Comparison of ENCODE assay signal across 36 cellular contexts in the genomic region with DNA sequence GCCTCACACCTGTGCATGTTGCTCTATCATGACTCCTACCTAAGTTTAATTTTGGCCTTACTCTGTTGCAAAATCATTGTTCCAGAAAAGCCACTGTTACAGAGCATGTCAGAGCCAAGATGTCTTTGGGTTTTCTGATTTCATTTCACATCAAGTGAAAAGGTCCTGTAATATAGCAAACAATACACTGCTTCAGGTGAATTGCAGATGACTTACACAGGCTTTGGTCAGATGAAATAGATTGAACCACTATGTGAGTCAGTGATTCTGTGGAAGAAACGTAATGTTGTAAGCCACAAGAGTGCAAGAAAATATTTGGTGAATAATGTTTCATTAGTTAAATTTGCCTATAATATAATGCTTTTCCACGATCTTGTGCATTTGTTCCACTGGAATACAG.
"Had no signal": no experiment of that assay in that cellular context is flagged by ENCODE, and none has a peak within 500 bp of the region (broad histone marks: within the 10 kb centered on the region; RNA-seq: fewer than 3 reads in every experiment).

No MANE protein-coding gene starts in this region.

- H3K9me3 Mint-ChIP-seq: activated CD4-positive, alpha-beta memory T cell treated with anti-CD3 and anti-CD28 coated beads for 36 hours; activated CD8-positive, alpha-beta T cell treated with anti-CD3 and anti-CD28 coated beads for 36 hours; activated naive CD4-positive, alpha-beta T cell treated with anti-CD3 and anti-CD28 coated beads, Interleukin-2, amount 10 ng/mL, durations not matched to agents 7 days and 5 days; activated naive CD4-positive, alpha-beta T cell treated with anti-CD3 and anti-CD28 coated beads, Interleukin-2, amount 50 U/mL, for 24 hours; activated naive CD8-positive, alpha-beta T cell treated with anti-CD3 and anti-CD28 coated beads, Interleukin-2, amount 10 ng/mL, durations not matched to agents 7 days and 5 days; activated naive CD8-positive, alpha-beta T cell treated with anti-CD3 and anti-CD28 coated beads, Interleukin-2, amount 50 U/mL, for 24 hours; activated T-cell treated with anti-CD3 and anti-CD28 coated beads, Interleukin-2, amount 50 U/mL, for 24 hours; activated T-helper 1 cell treated with anti-CD3 and anti-CD28 coated beads, Interleukin-12 subunit alpha, Interleukin-12 subunit beta, Interleukin-2, Interleukin-4 antibody, amounts not matched to agents 30 ng/mL and 10 ng/mL and 1 ng/mL, durations not matched to agents 14 hours and 24 hours and 36 hours; activated T-helper 2 cell treated with anti-CD3 and anti-CD28 coated beads, Interferon-gamma antibody, Interleukin-2, Interleukin-4, amounts not matched to agents 10 μg/mL and 5 μg/mL and 100 μg/mL, durations not matched to agents 14 hours and 24 hours and 36 hours; T-helper 1 cell treated with Interleukin-12 subunit alpha and Interleukin-12 subunit beta and Interleukin-4 antibody, amounts not matched to agents 30 μg/mL and 1 μg/mL, for 36 hours; T-helper 2 cell treated with Interferon-gamma antibody and Interleukin-4, amounts not matched to agents 5 μg/mL and 100 μg/mL, for 36 hours; WTC11 had no signal

- H3K36me3 Mint-ChIP-seq: activated CD4-positive, alpha-beta memory T cell treated with anti-CD3 and anti-CD28 coated beads for 36 hours; activated naive CD4-positive, alpha-beta T cell treated with anti-CD3 and anti-CD28 coated beads, Interleukin-2, amount 10 ng/mL, durations not matched to agents 7 days and 5 days; activated naive CD4-positive, alpha-beta T cell treated with anti-CD3 and anti-CD28 coated beads, Interleukin-2, amount 50 U/mL, for 24 hours; activated naive CD8-positive, alpha-beta T cell treated with anti-CD3 and anti-CD28 coated beads, Interleukin-2, amount 10 ng/mL, durations not matched to agents 7 days and 5 days; WTC11 had no signal

- H3K4me3 Mint-ChIP-seq: activated CD4-positive, alpha-beta memory T cell treated with anti-CD3 and anti-CD28 coated beads for 36 hours; activated CD4-positive, alpha-beta T cell treated with anti-CD3 and anti-CD28 coated beads for 36 hours; activated CD8-positive, alpha-beta T cell treated with anti-CD3 and anti-CD28 coated beads for 36 hours; activated naive CD4-positive, alpha-beta T cell treated with anti-CD3 and anti-CD28 coated beads, Interleukin-2, amount 10 ng/mL, durations not matched to agents 7 days and 5 days; activated naive CD4-positive, alpha-beta T cell treated with anti-CD3 and anti-CD28 coated beads, Interleukin-2, amount 50 U/mL, for 24 hours; activated naive CD8-positive, alpha-beta T cell; activated naive CD8-positive, alpha-beta T cell treated with anti-CD3 and anti-CD28 coated beads, Interleukin-2, amount 10 ng/mL, durations not matched to agents 7 days and 5 days; activated naive CD8-positive, alpha-beta T cell treated with anti-CD3 and anti-CD28 coated beads, Interleukin-2, amount 50 U/mL, for 24 hours; activated T-cell treated with anti-CD3 and anti-CD28 coated beads, Interleukin-2, amount 50 U/mL, for 24 hours; activated T-helper 1 cell treated with anti-CD3 and anti-CD28 coated beads, Interleukin-12 subunit alpha, Interleukin-12 subunit beta, Interleukin-2, Interleukin-4 antibody, amounts not matched to agents 30 ng/mL and 10 ng/mL and 1 ng/mL, durations not matched to agents 14 hours and 24 hours and 36 hours; T-helper 1 cell treated with Interleukin-12 subunit alpha and Interleukin-12 subunit beta and Interleukin-4 antibody, amounts not matched to agents 30 μg/mL and 1 μg/mL, for 36 hours; T-helper 2 cell treated with Interferon-gamma antibody and Interleukin-4, amounts not matched to agents 5 μg/mL and 100 μg/mL, for 36 hours; WTC11 had no signal

- H3K27ac ChIP-seq: body of pancreas, brain microvascular endothelial cell, breast epithelium, WERI-Rb-1 had no signal

- H3K36me3 ChIP-seq: brain microvascular endothelial cell, breast epithelium, WERI-Rb-1 had no signal

- H3K27ac Mint-ChIP-seq: activated CD4-positive, alpha-beta memory T cell treated with anti-CD3 and anti-CD28 coated beads for 36 hours; activated CD4-positive, alpha-beta T cell treated with anti-CD3 and anti-CD28 coated beads for 36 hours; activated CD8-positive, alpha-beta T cell treated with anti-CD3 and anti-CD28 coated beads for 36 hours; activated naive CD4-positive, alpha-beta T cell treated with anti-CD3 and anti-CD28 coated beads, Interleukin-2, amount 10 ng/mL, durations not matched to agents 7 days and 5 days; activated naive CD4-positive, alpha-beta T cell treated with anti-CD3 and anti-CD28 coated beads, Interleukin-2, amount 50 U/mL, for 24 hours; activated naive CD8-positive, alpha-beta T cell; activated naive CD8-positive, alpha-beta T cell treated with anti-CD3 and anti-CD28 coated beads, Interleukin-2, amount 10 ng/mL, durations not matched to agents 7 days and 5 days; activated naive CD8-positive, alpha-beta T cell treated with anti-CD3 and anti-CD28 coated beads, Interleukin-2, amount 50 U/mL, for 24 hours; activated T-cell treated with anti-CD3 and anti-CD28 coated beads, Interleukin-2, amount 50 U/mL, for 24 hours; activated T-helper 1 cell treated with anti-CD3 and anti-CD28 coated beads, Interleukin-12 subunit alpha, Interleukin-12 subunit beta, Interleukin-2, Interleukin-4 antibody, amounts not matched to agents 30 ng/mL and 10 ng/mL and 1 ng/mL, durations not matched to agents 14 hours and 24 hours and 36 hours; activated T-helper 2 cell treated with anti-CD3 and anti-CD28 coated beads, Interferon-gamma antibody, Interleukin-2, Interleukin-4, amounts not matched to agents 10 μg/mL and 5 μg/mL and 100 μg/mL, durations not matched to agents 14 hours and 24 hours and 36 hours; T-helper 1 cell treated with Interleukin-12 subunit alpha and Interleukin-12 subunit beta and Interleukin-4 antibody, amounts not matched to agents 30 μg/mL and 1 μg/mL, for 36 hours; T-helper 2 cell treated with Interferon-gamma antibody and Interleukin-4, amounts not matched to agents 5 μg/mL and 100 μg/mL, for 36 hours; WTC11 had no signal

- ATAC-seq: activated CD4-positive, alpha-beta T cell treated with anti-CD3 and anti-CD28 coated beads for 36 hours; activated CD8-positive, alpha-beta T cell treated with anti-CD3 and anti-CD28 coated beads for 36 hours; activated naive CD8-positive, alpha-beta T cell treated with anti-CD3 and anti-CD28 coated beads, Interleukin-2, amount 50 U/mL, for 24 hours; body of pancreas; WTC11 had no signal

- H3K27me3 Mint-ChIP-seq: activated CD4-positive, alpha-beta memory T cell treated with anti-CD3 and anti-CD28 coated beads for 36 hours; activated CD4-positive, alpha-beta T cell treated with anti-CD3 and anti-CD28 coated beads for 36 hours; activated CD8-positive, alpha-beta T cell treated with anti-CD3 and anti-CD28 coated beads for 36 hours; activated naive CD4-positive, alpha-beta T cell treated with anti-CD3 and anti-CD28 coated beads, Interleukin-2, amount 10 ng/mL, durations not matched to agents 7 days and 5 days; activated naive CD4-positive, alpha-beta T cell treated with anti-CD3 and anti-CD28 coated beads, Interleukin-2, amount 50 U/mL, for 24 hours; activated naive CD8-positive, alpha-beta T cell; activated naive CD8-positive, alpha-beta T cell treated with anti-CD3 and anti-CD28 coated beads, Interleukin-2, amount 50 U/mL, for 24 hours; activated T-cell treated with anti-CD3 and anti-CD28 coated beads, Interleukin-2, amount 50 U/mL, for 24 hours had no signal

- H3K9me3 ChIP-seq: body of pancreas, breast epithelium had no signal

- H3K4me3 ChIP-seq: body of pancreas, breast epithelium had no signal

- H3K27me3 ChIP-seq: body of pancreas, brain microvascular endothelial cell, breast epithelium had no signal

- DNase-seq: activated CD4-positive, alpha-beta memory T cell treated with anti-CD3 and anti-CD28 coated beads for 36 hours; activated CD4-positive, alpha-beta T cell treated with anti-CD3 and anti-CD28 coated beads for 1 hour; activated CD4-positive, alpha-beta T cell treated with anti-CD3 and anti-CD28 coated beads for 36 hours; activated CD4-positive, alpha-beta T cell treated with anti-CD3 and anti-CD28 coated beads for 48 hours; activated CD4-positive, alpha-beta T cell treated with anti-CD3 and anti-CD28 coated beads, Interleukin-2, amount 50 U/mL, for 1 hour; activated CD4-positive, alpha-beta T cell treated with anti-CD3 and anti-CD28 coated beads, Interleukin-2, amount 50 U/mL, for 4 hours; activated CD4-positive, CD25-positive, alpha-beta regulatory T cell; activated CD8-positive, alpha-beta memory T cell treated with anti-CD3 and anti-CD28 coated beads, Interleukin-2, amount 50 U/mL, for 4 hours; activated CD8-positive, alpha-beta T cell treated with anti-CD3 and anti-CD28 coated beads for 36 hours; activated effector memory CD4-positive, alpha-beta T cell treated with Interleukin-2 at 50 U/mL for 16 hours; activated gamma-delta T cell; activated naive CD4-positive, alpha-beta T cell treated with anti-CD3 and anti-CD28 coated beads, Interleukin-2, amount 10 ng/mL, durations not matched to agents 7 days and 5 days; activated naive CD4-positive, alpha-beta T cell treated with Interleukin-2 at 50 U/mL for 16 hours; activated naive CD8-positive, alpha-beta T cell treated with anti-CD3 and anti-CD28 coated beads, Interleukin-2, amount 10 ng/mL, durations not matched to agents 7 days and 5 days; activated naive CD8-positive, alpha-beta T cell treated with anti-CD3 and anti-CD28 coated beads, Interleukin-2, amount 50 U/mL, for 24 hours; activated T-cell treated with anti-CD3 and anti-CD28 coated beads for 4 hours; activated T-cell treated with anti-CD3 and anti-CD28 coated beads, Interleukin-2, amount 50 U/mL, for 24 hours; activated T-cell treated with anti-CD3 and anti-CD28 coated beads, Interleukin-2, amount 50 U/mL, for 48 hours; amniotic stem cell; aorta; body of pancreas; brain microvascular endothelial cell; central memory CD4-positive, alpha-beta T cell; SW 1271; T-helper 1 cell; T-helper 2 cell; T-helper 9 cell; WERI-Rb-1 had no signal

- H3K4me1 ChIP-seq: body of pancreas, breast epithelium had no signal

- H3K4me1 Mint-ChIP-seq: WTC11 had no signal
